34 cellular contexts compared by ENCODE assay signal in the genomic region with DNA sequence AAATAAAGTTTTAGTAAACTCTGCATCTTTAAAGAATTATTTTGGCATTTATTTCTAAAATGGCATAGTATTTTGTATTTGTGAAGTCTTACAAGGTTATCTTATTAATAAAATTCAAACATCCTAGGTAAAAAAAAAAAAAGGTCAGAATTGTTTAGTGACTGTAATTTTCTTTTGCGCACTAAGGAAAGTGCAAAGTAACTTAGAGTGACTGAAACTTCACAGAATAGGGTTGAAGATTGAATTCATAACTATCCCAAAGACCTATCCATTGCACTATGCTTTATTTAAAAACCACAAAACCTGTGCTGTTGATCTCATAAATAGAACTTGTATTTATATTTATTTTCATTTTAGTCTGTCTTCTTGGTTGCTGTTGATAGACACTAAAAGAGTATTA. TPM values are rescaled to one million over a fixed set of nuclear protein-coding genes. Genes with fewer than 3 reads are reported as not detected.
"Had no signal": no experiment of that assay in that cellular context is flagged by ENCODE, and none has a peak within 500 bp of the region (broad histone marks: within the 10 kb centered on the region; RNA-seq: fewer than 3 reads in every experiment).

No MANE protein-coding gene starts in this region.

- H3K79me2 ChIP-seq: parathyroid adenoma had no signal

- H3K4me2 ChIP-seq: neural progenitor cell, smooth muscle cell had no signal

- H3K9me3 ChIP-seq: ovary, psoas muscle, spleen, thoracic aorta, thyroid gland, tibial nerve, upper lobe of left lung, vagina had no signal

- H3K36me3 ChIP-seq: neural progenitor cell, ovary, spleen, thoracic aorta, thyroid gland, tibial nerve, upper lobe of left lung, vagina had no signal

- H2AFZ ChIP-seq: neural progenitor cell, parathyroid adenoma had no signal

- H3K27me3 ChIP-seq: neural progenitor cell, ovary, spleen, thyroid gland, tibial nerve, upper lobe of left lung, vagina had no signal

- H3K4me3 ChIP-seq: neural progenitor cell, ovary, psoas muscle, skin epidermis, smooth muscle cell, spleen, thoracic aorta, thyroid gland, tibial nerve, upper lobe of left lung, vagina had no signal

- DNase-seq: naive thymus-derived CD4-positive, alpha-beta T cell; natural killer cell; occipital lobe; ovary; posterior cingulate gyrus; psoas muscle; right cardiac atrium; spleen; stimulated activated CD4-positive, alpha-beta T cell treated with anti-CD3 and anti-CD28 coated beads, Interleukin-12 subunit alpha, Interleukin-12 subunit beta, amount 100 ng/mL, for 4 hours; stimulated activated CD4-positive, alpha-beta T cell treated with anti-CD3 and anti-CD28 coated beads, Interleukin-1b, Interleukin-23, amount 100 ng/mL, for 48 hours; stimulated activated CD4-positive, alpha-beta T cell treated with anti-CD3 and anti-CD28 coated beads, Interleukin-4, amount 100 ng/mL, for 1 hour; stimulated activated CD4-positive, alpha-beta T cell treated with anti-CD3 and anti-CD28 coated beads, Interleukin-4, amount 100 ng/mL, for 4 hours; stimulated activated CD8-positive, alpha-beta memory T cell treated with anti-CD3 and anti-CD28 coated beads, Interleukin-4, amount 100 ng/mL, for 48 hours; stimulated activated naive CD4-positive, alpha-beta T cell; stimulated activated naive CD8-positive, alpha-beta T cell treated with anti-CD3 and anti-CD28 coated beads, Interleukin-15, amount 100 ng/mL, for 72 hours; stimulated activated naive CD8-positive, alpha-beta T cell treated with anti-CD3 and anti-CD28 coated beads, Interleukin-15, Interleukin-2, amounts not matched to agents 100 U/mL and 50 U/mL, for 24 hours; thyroid gland; trophoblast cell; upper lobe of left lung had no signal

- ATAC-seq: naive thymus-derived CD4-positive, alpha-beta T cell; natural killer cell; psoas muscle; right cardiac atrium; sciatic nerve; stimulated activated memory B cell treated with anti-CD40 and anti-IgM and Interleukin-4, amounts not matched to agents 10 μg/mL and 1 μg/mL and 100 μg/mL, for 72 hours; stimulated activated naive CD8-positive, alpha-beta T cell treated with anti-CD3 and anti-CD28 coated beads, Interleukin-15, amount 100 ng/mL, for 72 hours; stimulated activated naive CD8-positive, alpha-beta T cell treated with anti-CD3 and anti-CD28 coated beads, Interleukin-15, Interleukin-2, amounts not matched to agents 100 U/mL and 50 U/mL, for 24 hours had no signal

- H3K9ac ChIP-seq: neural progenitor cell, parathyroid adenoma had no signal

- FAIRE-seq: urothelium cell line had no signal

- H3K4me1 ChIP-seq: neural progenitor cell, parathyroid adenoma, psoas muscle, spleen, thyroid gland, tibial nerve, upper lobe of left lung, vagina had no signal

- H3K27ac ChIP-seq: neural progenitor cell, ovary, parathyroid adenoma, psoas muscle, skin epidermis, spleen, thoracic aorta, thyroid gland, tibial nerve, upper lobe of left lung, vagina had no signal

RNA-seq across cellular contexts. Expression of gene ALB, which starts 0.4 kb away (rescaled TPM):
- total RNA-seq: natural killer cell, osteoblast, renal cortical epithelial cell, thoracic aorta, vagina had no signal
- polyA plus RNA-seq: naive thymus-derived CD4-positive, alpha-beta T cell; psoas muscle had no signal

RNA-seq across cellular contexts. Expression of gene AFP, which starts 31.6 kb away (rescaled TPM):
- total RNA-seq: naive thymus-derived CD4-positive, alpha-beta T cell; natural killer cell; osteoblast; psoas muscle; right cardiac atrium; sciatic nerve; spleen; temporal lobe; thoracic aorta; thyroid gland; tibial nerve; ureter; vagina had no signal
- polyA plus RNA-seq: naive thymus-derived CD4-positive, alpha-beta T cell; neural cell; psoas muscle; right cardiac atrium; spleen had no signal
